1 cellular context compared by ENCODE assay signal in the genomic region with DNA sequence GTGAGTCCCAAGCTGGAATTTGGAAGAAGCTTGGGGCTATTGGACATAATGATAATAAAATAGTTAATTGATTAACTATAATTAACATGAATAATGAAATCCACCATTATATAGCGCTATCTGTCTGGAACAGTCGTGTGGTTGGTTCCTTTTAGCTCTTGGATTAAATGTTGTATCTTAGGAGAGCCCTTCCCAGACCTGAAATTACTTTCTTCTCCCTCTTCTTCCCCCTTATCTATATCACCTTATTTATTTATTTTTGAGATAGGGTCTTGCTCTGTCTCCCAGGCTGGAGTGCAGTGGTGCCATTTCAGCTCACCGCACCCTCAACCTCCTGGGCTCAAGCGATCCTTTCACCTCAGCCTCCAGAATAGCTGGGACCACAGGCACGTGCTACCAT.
TF ChIP-seq lines count a peak whose summit lies in the region.

No MANE protein-coding gene starts in this region.

TF ChIP-seq in IMR-90, 13 proteins besides CTCF, POLR2A, EP300 and RAD21:
- TF ChIP-seq MAZ (IDR thresholded peaks at IDR 0.05; ENCODE audit: borderline replicate concordance, low read depth, low read length) = no peak
- no peak for TF ChIP-seq RCOR1 (IDR thresholded peaks at IDR 0.05; ENCODE audit: insufficient replicate concordance, low read length)
- no peak for TF ChIP-seq BHLHE40 (IDR thresholded peaks at IDR 0.05; ENCODE audit: low read depth, low read length)
- TF ChIP-seq, protein P1, sequence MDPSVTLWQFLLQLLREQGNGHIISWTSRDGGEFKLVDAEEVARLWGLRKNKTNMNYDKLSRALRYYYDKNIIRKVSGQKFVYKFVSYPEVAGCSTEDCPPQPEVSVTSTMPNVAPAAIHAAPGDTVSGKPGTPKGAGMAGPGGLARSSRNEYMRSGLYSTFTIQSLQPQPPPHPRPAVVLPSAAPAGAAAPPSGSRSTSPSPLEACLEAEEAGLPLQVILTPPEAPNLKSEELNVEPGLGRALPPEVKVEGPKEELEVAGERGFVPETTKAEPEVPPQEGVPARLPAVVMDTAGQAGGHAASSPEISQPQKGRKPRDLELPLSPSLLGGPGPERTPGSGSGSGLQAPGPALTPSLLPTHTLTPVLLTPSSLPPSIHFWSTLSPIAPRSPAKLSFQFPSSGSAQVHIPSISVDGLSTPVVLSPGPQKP (IDR thresholded peaks at IDR 0.05; ENCODE audit: borderline replicate concordance, low read depth, low read length) = no peak
